25 cellular contexts compared by ENCODE assay signal in genomic region chr15:61119556-61119955, GRCh38.
DNase-seq lines count a peak whose midpoint lies in the region; FAIRE-seq and TF ChIP-seq lines count a peak whose summit lies in the region.
"Had no signal": no experiment of that assay in that cellular context is flagged by ENCODE, and none has a peak within 500 bp of the region (broad histone marks: within the 10 kb centered on the region; RNA-seq: fewer than 3 reads in every experiment).

No MANE protein-coding gene starts in this region.

- DNase-seq in esophagus muscularis mucosa (ENCODE audit: extremely low spot score) (peak; percentile 77), left kidney (ENCODE audit: low read depth, low spot score) (peak; percentile 23), urothelium cell line (ENCODE audit: low spot score) (no peak), HuH-7 (ENCODE audit: low spot score) (no peak), left ventricle myocardium inferior (no peak), type B pancreatic cell (ENCODE audit: extremely low spot score, unreplicated experiment) (no peak)
- DNase-seq: AML-193; Caco-2; CD4-positive, alpha-beta memory T cell; HFFc6; Karpas-422; NCI-H1092 treated with DMSO at 0.1 percent for 48 hours; NCI-H1436; NCI-H187; NCI-H2081 treated with DMSO at 0.1 percent for 48 hours; NCI-H748 treated with DMSO at 0.1 percent for 48 hours; SIG-M5 had no signal

- intact Hi-C loops in esophagus muscularis mucosa (cut with DNase I) (no loop called here), left ventricle myocardium inferior (cut with micrococcal nuclease) (no loop called here)

- H3K9me3 Mint-ChIP-seq in type B pancreatic cell: no peaks in the 10 kb centered on the region
- H3K9me3 Mint-ChIP-seq: CD4-positive, alpha-beta memory T cell; GM23338; H9; HFFc6 had no signal

- no peaks in the 10 kb centered on the region for H3K9me3 ChIP-seq in HEK293 (ENCODE audit: control insufficient read depth, insufficient read depth, low read depth, low read length)
- no peaks in the 10 kb centered on the region for H3K9me3 ChIP-seq in esophagus muscularis mucosa
- no peaks in the 10 kb centered on the region for H3K9me3 ChIP-seq in left ventricle myocardium inferior (replicated peaks)
- H3K9me3 ChIP-seq: BLaER1 treated with 17β-estradiol and CSF1 and Interleukin-3, amounts not matched to agents 10 nM and 100 nM; Caco-2; SK-N-SH had no signal

- TF ChIP-seq CTCF in HEK293 (tag by site-specific recombination; IDR thresholded peaks at IDR 0.05) (no peak), esophagus muscularis mucosa (IDR thresholded peaks at IDR 0.05) (no peak), left ventricle myocardium inferior (IDR thresholded peaks at IDR 0.05; ENCODE audit: borderline replicate concordance) (no peak), type B pancreatic cell (conservative IDR thresholded peaks at IDR 0.05) (no peak)

- peaks cover 44% of the 10 kb centered on the region for H3K4me1 Mint-ChIP-seq in type B pancreatic cell (ENCODE audit: unreplicated experiment)
- H3K4me1 Mint-ChIP-seq: CD4-positive, alpha-beta memory T cell had no signal

- H3K27ac Mint-ChIP-seq in type B pancreatic cell: no peak overlapping the region
- H3K27ac Mint-ChIP-seq: CD4-positive, alpha-beta memory T cell; GM23338; H9; HFFc6 had no signal

- FAIRE-seq in urothelium cell line (lab: Jason Lieb, UNC): peak; percentile 50
- FAIRE-seq: G401.6, RCC 7860 had no signal

- H3K36me3 Mint-ChIP-seq in type B pancreatic cell: no peaks in the 10 kb centered on the region
- H3K36me3 Mint-ChIP-seq: CD4-positive, alpha-beta memory T cell had no signal

- POLR2A ChIA-PET in HEK293 (lab: Yijun Ruan, JAX): no interaction called here

- H3K36me3 ChIP-seq in HEK293 (ENCODE audit: control insufficient read depth in 2 of 2, insufficient read depth in 1 of 2, low read length in 2 of 2) (no peaks in the 10 kb centered on the region), esophagus muscularis mucosa (no peaks in the 10 kb centered on the region), left ventricle myocardium inferior (no peaks in the 10 kb centered on the region)
- H3K36me3 ChIP-seq: BLaER1 treated with 17β-estradiol and CSF1 and Interleukin-3, amounts not matched to agents 10 nM and 100 nM had no signal

- CTCF ChIA-PET in HEK293 (lab: Yijun Ruan, JAX): interaction anchor here (0.6 kb wide), 1 partner anchor 163 kb away, joined by 5 read pairs; no protein-coding TSS in a partner anchor

- H3K27me3 Mint-ChIP-seq in type B pancreatic cell: no peaks in the 10 kb centered on the region

- TF ChIP-seq EP300 in esophagus muscularis mucosa (IDR thresholded peaks at IDR 0.05): no peak

- H3K27me3 ChIP-seq in esophagus muscularis mucosa: no peaks in the 10 kb centered on the region
- H3K27me3 ChIP-seq in left ventricle myocardium inferior (ENCODE audit: low read depth): no peaks in the 10 kb centered on the region
- H3K27me3 ChIP-seq: BLaER1 treated with 17β-estradiol and CSF1 and Interleukin-3, amounts not matched to agents 10 nM and 100 nM had no signal

- H3K4me3 ChIP-seq in HEK293 (ENCODE audit: low read depth, low read length) (no peak overlapping the region), esophagus muscularis mucosa (no peak overlapping the region), left ventricle myocardium inferior (no peak overlapping the region)
- H3K4me3 ChIP-seq: BLaER1 treated with 17β-estradiol and CSF1 and Interleukin-3, amounts not matched to agents 10 nM and 100 nM; GM23338 had no signal

- 100% methylated on average over 2 of the region's 2 CpGs for WGBS in esophagus muscularis mucosa

- H3K27ac ChIP-seq in HEK293 (ENCODE audit: extremely low read depth, low read depth, low read length) (no peak overlapping the region), esophagus muscularis mucosa (replicated peaks in 1 of 4) (no peak overlapping the region), left ventricle myocardium inferior (replicated peaks) (no peak overlapping the region)
- H3K27ac ChIP-seq: BLaER1 treated with 17β-estradiol and CSF1 and Interleukin-3, amounts not matched to agents 10 nM and 100 nM; HL-60 had no signal

- TF ChIP-seq POLR2A in esophagus muscularis mucosa (IDR thresholded peaks at IDR 0.05; ENCODE audit: low read depth): no peak

- H3K4me3 Mint-ChIP-seq in type B pancreatic cell: no peak overlapping the region
- H3K4me3 Mint-ChIP-seq: CD4-positive, alpha-beta memory T cell; GM23338; H9; HFFc6 had no signal

- H3K4me1 ChIP-seq in HEK293 (ENCODE audit: control insufficient read depth, insufficient read depth, low read length) (peaks cover 15% of the 10 kb centered on the region; the same call in 1 of the 2 replicates), esophagus muscularis mucosa (peaks cover 0 to 17% (median 8%) of the 10 kb centered on the region in 4 donors), left ventricle myocardium inferior (no peaks in the 10 kb centered on the region)
- H3K4me1 ChIP-seq: BLaER1 treated with 17β-estradiol and CSF1 and Interleukin-3, amounts not matched to agents 10 nM and 100 nM; Caco-2 had no signal

TF ChIP-seq in HEK293, 187 proteins besides CTCF, POLR2A, EP300 and RAD21:
- TF ChIP-seq SCRT2 (tag by site-specific recombination; IDR thresholded peaks at IDR 0.05) (peak; percentile 72), ZNF239 (tag by site-specific recombination; IDR thresholded peaks at IDR 0.05) (no peak), EGR2 (tag by site-specific recombination; IDR thresholded peaks at IDR 0.05; ENCODE audit: low read depth) (0 out of 2 replicates have a peak, but pooled peaks have one; percentile 15), ZNF521 (tag by site-specific recombination; IDR thresholded peaks at IDR 0.05) (no peak), ZSCAN23 (tag by site-specific recombination; IDR thresholded peaks at IDR 0.05) (no peak), ZNF214 (tag by site-specific recombination; IDR thresholded peaks at IDR 0.05; ENCODE audit: borderline replicate concordance) (no peak), ZNF830 (tag by site-specific recombination; IDR thresholded peaks at IDR 0.05; ENCODE audit: low read depth) (no peak), ZFHX2 (tag by site-specific recombination; conservative IDR thresholded peaks at IDR 0.05) (0 out of 2 replicates have a peak, but pooled peaks have one; percentile 30), ZNF311 (tag by site-specific recombination; IDR thresholded peaks at IDR 0.05; ENCODE audit: borderline replicate concordance) (no peak)

Comparison
In these comparisons a context has a peak if more than half of its experiments do, and no peak if none do; other contexts are left out.
1. DNase-seq: peak in esophagus muscularis mucosa (single experiment) and left kidney (single experiment); none in urothelium cell line (single experiment), HuH-7 (single experiment), left ventricle myocardium inferior (single experiment) and type B pancreatic cell (single experiment).